Comparison of ENCODE assay signal across 10 cellular contexts in the genomic region with DNA sequence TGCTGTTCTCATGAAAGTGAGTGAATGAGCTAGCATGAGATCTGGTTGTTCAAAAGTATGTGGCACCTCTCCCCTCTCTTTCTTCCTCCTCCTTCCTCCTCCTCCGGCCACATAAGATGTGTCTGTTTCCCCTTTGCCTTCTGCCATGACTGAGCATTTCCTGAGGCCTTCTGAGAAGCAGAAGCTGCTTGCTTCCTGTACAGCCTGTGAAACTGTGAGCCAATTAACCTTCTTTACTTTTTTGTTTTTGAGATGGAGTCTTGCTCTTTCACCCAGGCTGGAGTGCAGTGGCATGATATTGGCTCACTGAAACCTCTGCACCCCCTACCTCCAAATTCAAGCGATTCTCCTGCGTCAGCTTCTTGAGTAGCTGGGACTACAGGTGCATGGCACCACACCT. TPM values are rescaled to one million over a fixed set of nuclear protein-coding genes. Genes with fewer than 3 reads are reported as not detected.
DNase-seq lines count a peak whose midpoint lies in the region; ATAC-seq and TF ChIP-seq lines count a peak whose summit lies in the region.
"Had no signal": no experiment of that assay in that cellular context is flagged by ENCODE, and none has a peak within 500 bp of the region (broad histone marks: within the 10 kb centered on the region; RNA-seq: fewer than 3 reads in every experiment).

No MANE protein-coding gene starts in this region.

- H2AFZ ChIP-seq in Karpas-422 (ENCODE audit: low read length), result no peak overlapping the region
- no peak overlapping the region for H2AFZ ChIP-seq in smooth muscle cell (ENCODE audit: low read depth)

- H3K36me3 ChIP-seq in heart left ventricle, result no peaks in the 10 kb centered on the region
- H3K36me3 ChIP-seq in thymus (ENCODE audit: control insufficient read depth, insufficient read depth), result no peaks in the 10 kb centered on the region
- no peaks in the 10 kb centered on the region for H3K36me3 ChIP-seq in Karpas-422 (ENCODE audit: insufficient read depth, low read length)
- no peaks in the 10 kb centered on the region for H3K36me3 ChIP-seq in tibial nerve
- no peaks in the 10 kb centered on the region for H3K36me3 ChIP-seq in smooth muscle cell (ENCODE audit: low read depth)

- peaks cover 0 to 5% (median 0%) of the 10 kb centered on the region in 12 donors for H3K9me3 ChIP-seq in heart left ventricle
- H3K9me3 ChIP-seq in thymus (ENCODE audit: control insufficient read depth), result no peaks in the 10 kb centered on the region
- H3K9me3 ChIP-seq in Karpas-422 (ENCODE audit: low read length), result no peaks in the 10 kb centered on the region
- H3K9me3 ChIP-seq in tibial nerve, result no peaks in the 10 kb centered on the region
- H3K9me3 ChIP-seq in smooth muscle cell (replicated peaks; ENCODE audit: low read depth), result no peaks in the 10 kb centered on the region

- no peaks in the 10 kb centered on the region for H3K79me2 ChIP-seq in Karpas-422 (ENCODE audit: low read length)
- no peaks in the 10 kb centered on the region for H3K79me2 ChIP-seq in smooth muscle cell (ENCODE audit: low read depth)

- TF ChIP-seq EP300 in tibial nerve (IDR thresholded peaks at IDR 0.05), result peak in 1 of 2 donors; percentile 14

- no peak for TF ChIP-seq POLR2A in heart left ventricle (IDR thresholded peaks at IDR 0.05)
- TF ChIP-seq POLR2A in tibial nerve (IDR thresholded peaks at IDR 0.05), result no peak

- TF ChIP-seq CTCF in heart left ventricle (IDR thresholded peaks at IDR 0.05) (no peak), tibial nerve (IDR thresholded peaks at IDR 0.05) (no peak), smooth muscle cell (IDR thresholded peaks at IDR 0.05; ENCODE audit: borderline replicate concordance, insufficient read depth, poor library complexity, severe bottlenecking) (no peak)

- H3K27ac ChIP-seq in heart left ventricle (peak overlapping the region in 2 of 12 donors; percentile 18 to 91), thymus (ENCODE audit: low read depth) (peak overlapping the region; percentile 69), Karpas-422 (ENCODE audit: low read length) (no peak overlapping the region), tibial nerve (peak overlapping the region in 2 of 4 donors; percentile 54 to 59), smooth muscle cell (ENCODE audit: low read depth) (no peak overlapping the region)
- H3K27ac ChIP-seq: epithelial cell of prostate had no signal

- DNase-seq in Right ventricle myocardium inferior (ENCODE audit: missing footprints) (no peak), cardiac septum (ENCODE audit: low spot score) (no peak), UCSD-AML1 (lab: John Stamatoyannopoulos, UW; ENCODE audit: unreplicated experiment) (peak; percentile 63), heart left ventricle (peak in 1 of 5 donors; percentile 38), Karpas-422 (no peak), tibial nerve (ENCODE audit: low spot score in 2 of 2) (no peak), smooth muscle cell (lab: John Stamatoyannopoulos, UW; ENCODE audit: unreplicated experiment) (no peak)

- H3K27me3 ChIP-seq in heart left ventricle, result no peaks in the 10 kb centered on the region
- H3K27me3 ChIP-seq in thymus (ENCODE audit: control insufficient read depth, insufficient read depth), result no peaks in the 10 kb centered on the region
- no peaks in the 10 kb centered on the region for H3K27me3 ChIP-seq in Karpas-422 (ENCODE audit: low read length)
- no peaks in the 10 kb centered on the region for H3K27me3 ChIP-seq in tibial nerve
- no peaks in the 10 kb centered on the region for H3K27me3 ChIP-seq in smooth muscle cell (ENCODE audit: low read depth)

- ATAC-seq in Right ventricle myocardium inferior (peak; percentile 55), heart left ventricle (peak in 3 of 4 donors; percentile 52 to 81 (median 61))

- H3K9ac ChIP-seq in Karpas-422 (ENCODE audit: low read length) (no peak overlapping the region), smooth muscle cell (ENCODE audit: low read depth) (no peak overlapping the region)

- H3K4me3 ChIP-seq in heart left ventricle (peak overlapping the region in 1 of 12 donors; percentile 17), thymus (ENCODE audit: low read length) (no peak overlapping the region), Karpas-422 (ENCODE audit: low read length) (no peak overlapping the region), tibial nerve (no peak overlapping the region), smooth muscle cell (no peak overlapping the region)

- 80 to 84% (median 82%) methylated on average over 3 of the region's 3 CpGs for WGBS in heart left ventricle, 4 donors
- WGBS in thymus, result 15% methylated on average over 3 of the region's 3 CpGs
- WGBS in tibial nerve, 2 donors, result 79 to 83% methylated on average over 3 of the region's 3 CpGs
- WGBS in smooth muscle cell (ENCODE audit: low lambda C conversion rate), result 85% methylated on average over 3 of the region's 3 CpGs

- H3K4me1 ChIP-seq in heart left ventricle (peaks cover 0 to 85% (median 7%) of the 10 kb centered on the region in 12 donors), thymus (ENCODE audit: control insufficient read depth, insufficient read depth, low read length) (peaks cover 2% of the 10 kb centered on the region), Karpas-422 (ENCODE audit: low read length) (peaks cover 3% of the 10 kb centered on the region; the same call in 1 of the 2 replicates), tibial nerve (peaks cover 0 to 16% (median 0%) of the 10 kb centered on the region in 4 donors), smooth muscle cell (ENCODE audit: low read depth) (no peaks in the 10 kb centered on the region)

- intact Hi-C loops in Right ventricle myocardium inferior (cut with DNase I) (no loop called here), cardiac septum (cut with DNase I) (no loop called here), heart left ventricle (cut with DNase I) (no loop called here)

- no peaks in the 10 kb centered on the region for H3K9me2 ChIP-seq in Karpas-422 (replicated peaks; ENCODE audit: insufficient read depth, low read length)

- H3K4me2 ChIP-seq in Karpas-422 (ENCODE audit: low read depth, low read length, poor library complexity, severe bottlenecking) (no peak overlapping the region), smooth muscle cell (no peak overlapping the region)

- H4K20me1 ChIP-seq in Karpas-422 (ENCODE audit: insufficient read depth, low read depth, low read length), result no peaks in the 10 kb centered on the region
- no peaks in the 10 kb centered on the region for H4K20me1 ChIP-seq in smooth muscle cell (ENCODE audit: low read depth)

- H3F3A ChIP-seq in smooth muscle cell (ENCODE audit: low read depth), result peaks cover 6% of the 10 kb centered on the region

RNA-seq across cellular contexts. Expression of a gene that starts 6.1 kb away (rescaled TPM):
- not detected for total RNA-seq in Right ventricle myocardium inferior
- total RNA-seq in cardiac septum, result not detected
- total RNA-seq in heart left ventricle, result under 1 TPM in 2 of 9 donors, not detected in 7; 0.29 to 0.59 TPM
- polyA plus RNA-seq in heart left ventricle, result not detected
- polyA plus RNA-seq in thymus, result 1.6 TPM
- total RNA-seq in Karpas-422 (2014; rRNA removed; shearing (Covaris generic); ENCODE audit: low replicate concordance), result 20.4 and 22.4 TPM in 2 replicates
- 1 to 10 TPM in 1 of 4 donors, not detected in 3; 3.0 TPM for total RNA-seq in tibial nerve
- total RNA-seq in smooth muscle cell, result not detected in 2 replicates
- 0.34 and 0.73 TPM in 2 replicates for polyA plus RNA-seq in smooth muscle cell
- total RNA-seq: M059J had no signal

RNA-seq across cellular contexts. Expression of a gene that starts 37.1 kb away (rescaled TPM):
- 0.73 TPM for total RNA-seq in Right ventricle myocardium inferior
- 3.7 TPM for total RNA-seq in cardiac septum
- total RNA-seq in heart left ventricle, result 1 to 10 TPM in 6 of 9 donors, under 1 TPM in 3; 0.87 to 6.6 (median 1.6) TPM
- 1 to 10 TPM in 1 of 2 donors, under 1 TPM in 1; 0.80 to 4.9 TPM for polyA plus RNA-seq in heart left ventricle
- 3.0 TPM for polyA plus RNA-seq in thymus
- not detected in 2 replicates for total RNA-seq in Karpas-422 (2014; rRNA removed; shearing (Covaris generic); ENCODE audit: low replicate concordance)
- 1 to 10 TPM in 1 of 4 donors, under 1 TPM in 2, not detected in 1; 0.20 to 1.1 (median 0.30) TPM for total RNA-seq in tibial nerve
- total RNA-seq in smooth muscle cell, result 76.4 and 88.3 TPM in 2 replicates
- polyA plus RNA-seq in smooth muscle cell, result 42.6 and 53.8 TPM in 2 replicates

Comparison
In these comparisons a context has a peak if more than half of its experiments do, and no peak if none do; other contexts are left out.
1. RNA of a gene that starts 37.1 kb away (total RNA-seq): 76.4 to 88.3 TPM in smooth muscle cell; 3.7 TPM in cardiac septum (single experiment), 0.87 to 6.6 TPM in heart left ventricle, 0.73 TPM in Right ventricle myocardium inferior (single experiment), 0.20 to 1.1 TPM in tibial nerve and not detected in Karpas-422; every median in the first group is over 10 times any median in the second.